Comparison of ENCODE assay signal across 27 cellular contexts in the genomic region with DNA sequence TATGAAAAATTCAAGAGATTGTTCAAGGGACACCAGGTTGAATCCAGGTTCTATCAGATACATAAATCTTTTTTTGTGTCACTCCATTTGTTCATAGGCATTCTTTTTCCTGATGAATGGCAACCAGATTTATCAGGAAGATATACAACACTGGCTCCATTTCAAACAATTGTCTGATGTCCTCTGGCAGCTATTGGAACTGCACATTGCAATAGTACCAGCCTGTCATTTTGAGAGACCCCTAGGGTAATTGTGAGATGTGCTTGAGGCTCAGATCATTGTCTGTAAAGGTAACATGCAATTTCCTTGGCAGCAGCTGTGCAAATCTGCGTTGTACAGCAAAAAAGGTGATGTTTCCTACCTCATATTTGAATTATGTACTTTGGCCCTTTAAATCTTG. TPM values are rescaled to one million over a fixed set of nuclear protein-coding genes. Genes with fewer than 3 reads are reported as not detected.
DNase-seq lines count a peak whose midpoint lies in the region; ATAC-seq and TF ChIP-seq lines count a peak whose summit lies in the region.
"Had no signal": no experiment of that assay in that cellular context is flagged by ENCODE, and none has a peak within 500 bp of the region (broad histone marks: within the 10 kb centered on the region; RNA-seq: fewer than 3 reads in every experiment).

No MANE protein-coding gene starts in this region.

- ATAC-seq in HCT116: peak; percentile 56; the same call in 1 of the 2 replicates
- ATAC-seq in activated CD8-positive, alpha-beta memory T cell treated with anti-CD3 and anti-CD28 coated beads, Interleukin-2, amount 10 ng/mL, durations not matched to agents 7 days and 5 days: no peak
- ATAC-seq: activated naive CD8-positive, alpha-beta T cell treated with anti-CD3 and anti-CD28 coated beads, Interleukin-2, amount 50 U/mL, for 24 hours; psoas muscle had no signal

- no TSS peak for BruUV-seq in HCT116 (replicated peaks; lab: Mats Ljungman, UMichigan)

- H3K9me3 Mint-ChIP-seq in mesothelial cell of epicardium: no peaks in the 10 kb centered on the region
- no peaks in the 10 kb centered on the region for H3K9me3 Mint-ChIP-seq in activated CD8-positive, alpha-beta memory T cell treated with anti-CD3 and anti-CD28 coated beads, Interleukin-2, amount 10 ng/mL, durations not matched to agents 7 days and 5 days (ENCODE audit: low read depth)
- H3K9me3 Mint-ChIP-seq: activated naive CD8-positive, alpha-beta T cell treated with anti-CD3 and anti-CD28 coated beads, Interleukin-2, amount 50 U/mL, for 24 hours; CD4-positive, CD25-positive, alpha-beta regulatory T cell had no signal

- POLR2A ChIA-PET in HCT116 (lab: Charles Lee): interaction anchor here (0.5 kb wide), 1 partner anchor 21 kb away, joined by 3 read pairs; no protein-coding TSS in a partner anchor

- DNase-seq in NCI-H1417 (lab: John Stamatoyannopoulos, UW) (peak in 2 of 3 experiments; percentile 6 to 59), NCI-H1417 treated with DMSO at 0.1 percent for 48 hours (lab: John Stamatoyannopoulos, UW) (no peak), HCT116 (ENCODE audit: low read depth, low spot score) (no peak), mesothelial cell of epicardium (ENCODE audit: low spot score in 2 of 2, unreplicated experiment in 2 of 2) (no peak), MV-4-11 (lab: John Stamatoyannopoulos, UW) (no peak)
- no peak for DNase-seq in activated CD8-positive, alpha-beta memory T cell treated with anti-CD3 and anti-CD28 coated beads, Interleukin-2, amount 10 ng/mL, durations not matched to agents 7 days and 5 days
- DNase-seq in activated effector memory CD4-positive, alpha-beta T cell treated with anti-CD3 and anti-CD28 coated beads, Interleukin-2, amount 50 U/mL, for 16 hours: no peak
- DNase-seq: activated CD4-positive, alpha-beta T cell treated with anti-CD3 and anti-CD28 coated beads for 4 hours; activated CD8-positive, alpha-beta memory T cell treated with anti-CD3 and anti-CD28 coated beads for 24 hours; activated gamma-delta T cell treated with Interleukin-2 at 50 U/mL for 16 hours; activated naive CD8-positive, alpha-beta T cell treated with anti-CD3 and anti-CD28 coated beads, Interleukin-2, amount 50 U/mL, for 24 hours; activated T-cell treated with anti-CD3 and anti-CD28 coated beads, Interleukin-2, amount 50 U/mL, for 1 hour; CD4-positive, CD25-positive, alpha-beta regulatory T cell; cerebellar nuclear complex; dorsolateral prefrontal cortex; islet precursor cell; left ventricle myocardium inferior; NCI-H1105; NCI-H2171 treated with DMSO at 0.1 percent for 48 hours; NCI-H774; nucleus accumbens; psoas muscle; stimulated activated naive CD4-positive, alpha-beta T cell treated with Interleukin-2 at 50 U/mL for 16 hours had no signal

- no peak overlapping the region for H2AFZ ChIP-seq in HCT116 (ENCODE audit: low read depth, low read length, poor library complexity, severe bottlenecking)

- peaks cover 16% of the 10 kb centered on the region for H3K27me3 Mint-ChIP-seq in mesothelial cell of epicardium (ENCODE audit: low read depth)
- H3K27me3 Mint-ChIP-seq in activated CD8-positive, alpha-beta memory T cell treated with anti-CD3 and anti-CD28 coated beads, Interleukin-2, amount 10 ng/mL, durations not matched to agents 7 days and 5 days: peaks cover 23% of the 10 kb centered on the region

- H3K27ac Mint-ChIP-seq in mesothelial cell of epicardium: no peak overlapping the region
- no peak overlapping the region for H3K27ac Mint-ChIP-seq in activated CD8-positive, alpha-beta memory T cell treated with anti-CD3 and anti-CD28 coated beads, Interleukin-2, amount 10 ng/mL, durations not matched to agents 7 days and 5 days
- H3K27ac Mint-ChIP-seq: activated naive CD8-positive, alpha-beta T cell treated with anti-CD3 and anti-CD28 coated beads, Interleukin-2, amount 50 U/mL, for 24 hours; CD4-positive, CD25-positive, alpha-beta regulatory T cell had no signal

- CTCF ChIA-PET in HCT116 (lab: Charles Lee): no interaction called here
- CTCF ChIA-PET in activated CD8-positive, alpha-beta memory T cell treated with anti-CD3 and anti-CD28 coated beads, Interleukin-2, amount 10 ng/mL, durations not matched to agents 7 days and 5 days (lab: Charles Lee): interaction anchor here (1.0 to 1.4 kb wide), 2 partner anchors 8 to 9 kb away, joined by 3 to 4 read pairs; no protein-coding TSS in a partner anchor

- no peaks in the 10 kb centered on the region for H3K4me1 ChIP-seq in HCT116 (ENCODE audit: control insufficient read depth in 1 of 2, insufficient read depth in 2 of 2, low read length in 2 of 2)
- H3K4me1 ChIP-seq: psoas muscle, vagina had no signal

- H3K9ac ChIP-seq in HCT116 (ENCODE audit: low read length): no peak overlapping the region

- TF ChIP-seq CTCF in HCT116 (IDR thresholded peaks at IDR 0.05 in 2 of 3, conservative IDR thresholded peaks at IDR 0.05 in 1 of 3; ENCODE audit: borderline replicate concordance in 1 of 3, insufficient read depth in 1 of 3, low read depth in 2 of 3, low read length in 2 of 3) (peak in 2 of 3 experiments; percentile 16 to 31; a peak in 2 of 6 replicates), VCaP (conservative IDR thresholded peaks at IDR 0.05) (peak; percentile 20; the same call in 1 of the 2 replicates), mesothelial cell of epicardium (IDR thresholded peaks at IDR 0.05; ENCODE audit: unreplicated experiment) (peak; percentile 39)

- no peaks in the 10 kb centered on the region for H4K20me1 ChIP-seq in HCT116 (ENCODE audit: insufficient read depth)

- no peak overlapping the region for H3K27ac ChIP-seq in HCT116 (ENCODE audit: low read depth, low read length)
- no peak overlapping the region for H3K27ac ChIP-seq in VCaP
- H3K27ac ChIP-seq: 22Rv1, dorsolateral prefrontal cortex, left ventricle myocardium inferior, psoas muscle, vagina had no signal

- intact Hi-C loops in HCT116 (cut with micrococcal nuclease): no loop called here

- no peak overlapping the region for H3K4me3 Mint-ChIP-seq in mesothelial cell of epicardium
- no peak overlapping the region for H3K4me3 Mint-ChIP-seq in activated CD8-positive, alpha-beta memory T cell treated with anti-CD3 and anti-CD28 coated beads, Interleukin-2, amount 10 ng/mL, durations not matched to agents 7 days and 5 days
- H3K4me3 Mint-ChIP-seq: activated naive CD8-positive, alpha-beta T cell treated with anti-CD3 and anti-CD28 coated beads, Interleukin-2, amount 50 U/mL, for 24 hours; CD4-positive, CD25-positive, alpha-beta regulatory T cell had no signal

- H3K4me3 ChIP-seq in HCT116 (replicated peaks in 1 of 2; ENCODE audit: low read depth in 1 of 2, low read length in 2 of 2): no peak overlapping the region
- H3K4me3 ChIP-seq: dorsolateral prefrontal cortex, left ventricle myocardium inferior, psoas muscle, vagina had no signal

- no peak overlapping the region for H3K4me2 ChIP-seq in HCT116 (ENCODE audit: low read length)

- no peaks in the 10 kb centered on the region for H3K36me3 ChIP-seq in HCT116 (ENCODE audit: control insufficient read depth in 1 of 2, insufficient read depth in 2 of 2, low read length in 2 of 2)
- H3K36me3 ChIP-seq: left ventricle myocardium inferior, vagina had no signal

- H3K9me2 ChIP-seq in HCT116 (ENCODE audit: insufficient read depth): no peaks in the 10 kb centered on the region

- no peaks in the 10 kb centered on the region for H3K9me3 ChIP-seq in HCT116 (ENCODE audit: control insufficient read depth in 1 of 2, insufficient read depth in 1 of 2, low read depth in 1 of 2, low read length in 2 of 2)
- H3K9me3 ChIP-seq: left ventricle myocardium inferior, psoas muscle, vagina had no signal

- H3K36me3 Mint-ChIP-seq in mesothelial cell of epicardium: no peaks in the 10 kb centered on the region
- no peaks in the 10 kb centered on the region for H3K36me3 Mint-ChIP-seq in activated CD8-positive, alpha-beta memory T cell treated with anti-CD3 and anti-CD28 coated beads, Interleukin-2, amount 10 ng/mL, durations not matched to agents 7 days and 5 days
- H3K36me3 Mint-ChIP-seq: CD4-positive, CD25-positive, alpha-beta regulatory T cell had no signal

- H3K79me2 ChIP-seq in HCT116 (ENCODE audit: insufficient read depth, low read length): no peaks in the 10 kb centered on the region

- TF ChIP-seq POLR2A in HCT116 (IDR thresholded peaks at IDR 0.05; ENCODE audit: borderline replicate concordance, extremely low read depth, insufficient read depth, insufficient read length): no peak

- TF ChIP-seq RAD21 in HCT116 (IDR thresholded peaks at IDR 0.05; ENCODE audit: low read depth): no peak

- peaks cover 80% of the 10 kb centered on the region for H3K27me3 ChIP-seq in HCT116 (ENCODE audit: insufficient read depth, low read length)
- H3K27me3 ChIP-seq: vagina had no signal

- RAD21 ChIA-PET in HCT116 (lab: Charles Lee; ENCODE audit: low non-redundant PET in 1 of 2, low total read pairs in 2 of 2, uncharacterized antibody in 2 of 2, unreplicated experiment in 2 of 2): no interaction called here

- peaks cover 31% of the 10 kb centered on the region for H3K4me1 Mint-ChIP-seq in mesothelial cell of epicardium
- peaks cover under 1% of the 10 kb centered on the region for H3K4me1 Mint-ChIP-seq in activated CD8-positive, alpha-beta memory T cell treated with anti-CD3 and anti-CD28 coated beads, Interleukin-2, amount 10 ng/mL, durations not matched to agents 7 days and 5 days
- H3K4me1 Mint-ChIP-seq: activated naive CD8-positive, alpha-beta T cell treated with anti-CD3 and anti-CD28 coated beads, Interleukin-2, amount 50 U/mL, for 24 hours had no signal

TF ChIP-seq in HCT116, 20 proteins besides CTCF, POLR2A, EP300 and RAD21:
- TF ChIP-seq POLR2AphosphoS5 (IDR thresholded peaks at IDR 0.05; ENCODE audit: low read depth, low read length) (no peak), ATF3 (IDR thresholded peaks at IDR 0.05) (no peak), TCF7L2 (IDR thresholded peaks at IDR 0.05; ENCODE audit: borderline replicate concordance, extremely low read depth, insufficient read depth, insufficient read length) (no peak), SIN3A (IDR thresholded peaks at IDR 0.05; ENCODE audit: low read depth) (no peak)

RNA-seq across cellular contexts. Expression of gene KCTD16, which starts 25.9 kb away (rescaled TPM):
- total RNA-seq in HCT116 (2021; ENCODE audit: unreplicated experiment) (0.64 TPM), mesothelial cell of epicardium (3.9 to 4.8 TPM (median 4.5 TPM) in 3 replicates)
- 0.14 and 0.17 TPM in 2 replicates for polyA plus RNA-seq in HCT116 (2012)
- under 1 TPM; 0.12 to 0.19 TPM for total RNA-seq in activated CD8-positive, alpha-beta memory T cell treated with anti-CD3 and anti-CD28 coated beads, Interleukin-2, amount 10 ng/mL, durations not matched to agents 7 days and 5 days
- total RNA-seq: CD4-positive, CD25-positive, alpha-beta regulatory T cell; T-helper 2 cell treated with Interferon-gamma antibody and Interleukin-4, amounts not matched to agents 100 ng/mL and 5 ng/mL, for 36 hours had no signal

RNA-seq across cellular contexts. Expression of gene YIPF5, which starts 26.2 kb away (rescaled TPM):
- total RNA-seq in HCT116 (2021; ENCODE audit: unreplicated experiment) (44.5 TPM), mesothelial cell of epicardium (60.2 to 63.0 TPM (median 60.2 TPM) in 3 replicates)
- 31.1 and 35.3 TPM in 2 replicates for polyA plus RNA-seq in HCT116 (2012)
- total RNA-seq in activated CD8-positive, alpha-beta memory T cell treated with anti-CD3 and anti-CD28 coated beads, Interleukin-2, amount 10 ng/mL, durations not matched to agents 7 days and 5 days: 10 to 100 TPM; 26.9 to 34.3 TPM

Comparison
In these comparisons a context has a peak if more than half of its experiments do, and no peak if none do; other contexts are left out.
1. DNase-seq: peak in NCI-H1417 (2 of 3); none in NCI-H1417 treated with DMSO at 0.1 percent for 48 hours (single experiment), HCT116 (single experiment), mesothelial cell of epicardium (0 of 2), activated CD8-positive, alpha-beta memory T cell treated with anti-CD3 and anti-CD28 coated beads, Interleukin-2, amount 10 ng/mL, durations not matched to agents 7 days and 5 days (single experiment), activated effector memory CD4-positive, alpha-beta T cell treated with anti-CD3 and anti-CD28 coated beads, Interleukin-2, amount 50 U/mL, for 16 hours (single experiment) and MV-4-11 (single experiment).
2. Peak in every context shown above with its lines, with median percentiles within 50 percentile points of each other: CTCF ChIP-seq.